Comparison of ENCODE assay signal across 1 cellular context in the genomic region with DNA sequence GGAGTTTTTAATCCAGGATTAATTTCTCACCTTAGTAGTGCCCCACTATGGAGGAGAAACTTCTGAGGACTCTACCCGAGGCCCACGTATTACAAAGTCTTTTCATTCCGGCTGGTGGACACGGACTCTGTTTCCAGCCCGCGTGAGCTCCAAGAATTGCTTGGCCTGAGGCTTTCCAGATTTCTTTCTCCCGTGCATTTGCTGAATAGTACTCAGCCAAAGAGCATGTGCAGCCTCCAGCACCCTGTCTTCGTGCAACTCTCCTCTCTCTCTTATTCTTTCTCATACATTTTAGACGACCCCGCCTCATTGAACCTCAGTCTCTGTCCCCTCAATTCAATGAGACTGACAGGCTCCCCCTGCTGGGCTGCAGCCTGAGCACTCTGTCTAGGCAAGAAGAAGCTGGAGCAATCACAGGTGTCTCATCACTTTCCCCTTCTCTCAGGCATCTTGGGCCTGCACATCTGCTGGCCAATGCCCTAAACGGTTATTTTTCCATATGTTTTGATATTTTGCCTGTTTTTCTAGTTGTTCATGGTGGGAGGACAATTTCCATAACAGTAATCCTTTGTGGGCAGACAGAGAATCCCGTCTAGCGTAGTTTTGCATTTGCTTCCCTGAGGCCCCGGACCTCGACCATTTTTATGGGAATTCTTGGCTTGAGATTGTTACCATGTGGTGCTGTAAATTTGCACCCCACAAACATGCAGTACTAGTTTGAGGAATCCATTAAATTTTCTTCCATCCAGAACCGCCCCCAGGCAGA.
TF ChIP-seq lines count a peak whose summit lies in the region.

No MANE protein-coding gene starts in this region.

TF ChIP-seq in GM23338, 12 proteins besides CTCF, POLR2A, EP300 and RAD21 (continued from another document):
- no peak for TF ChIP-seq POLR2AphosphoS5 (IDR thresholded peaks at IDR 0.05; ENCODE audit: low read depth)
- TF ChIP-seq CREB1 (CRISPR knock-in tag; IDR thresholded peaks at IDR 0.05; ENCODE audit: low read depth), result no peak
- TF ChIP-seq NANOG (IDR thresholded peaks at IDR 0.05; ENCODE audit: borderline replicate concordance), result no peak
- TF ChIP-seq EZH2phosphoT487 (IDR thresholded peaks at IDR 0.05; ENCODE audit: unreplicated experiment), result no peak
- TF ChIP-seq, protein P1, sequence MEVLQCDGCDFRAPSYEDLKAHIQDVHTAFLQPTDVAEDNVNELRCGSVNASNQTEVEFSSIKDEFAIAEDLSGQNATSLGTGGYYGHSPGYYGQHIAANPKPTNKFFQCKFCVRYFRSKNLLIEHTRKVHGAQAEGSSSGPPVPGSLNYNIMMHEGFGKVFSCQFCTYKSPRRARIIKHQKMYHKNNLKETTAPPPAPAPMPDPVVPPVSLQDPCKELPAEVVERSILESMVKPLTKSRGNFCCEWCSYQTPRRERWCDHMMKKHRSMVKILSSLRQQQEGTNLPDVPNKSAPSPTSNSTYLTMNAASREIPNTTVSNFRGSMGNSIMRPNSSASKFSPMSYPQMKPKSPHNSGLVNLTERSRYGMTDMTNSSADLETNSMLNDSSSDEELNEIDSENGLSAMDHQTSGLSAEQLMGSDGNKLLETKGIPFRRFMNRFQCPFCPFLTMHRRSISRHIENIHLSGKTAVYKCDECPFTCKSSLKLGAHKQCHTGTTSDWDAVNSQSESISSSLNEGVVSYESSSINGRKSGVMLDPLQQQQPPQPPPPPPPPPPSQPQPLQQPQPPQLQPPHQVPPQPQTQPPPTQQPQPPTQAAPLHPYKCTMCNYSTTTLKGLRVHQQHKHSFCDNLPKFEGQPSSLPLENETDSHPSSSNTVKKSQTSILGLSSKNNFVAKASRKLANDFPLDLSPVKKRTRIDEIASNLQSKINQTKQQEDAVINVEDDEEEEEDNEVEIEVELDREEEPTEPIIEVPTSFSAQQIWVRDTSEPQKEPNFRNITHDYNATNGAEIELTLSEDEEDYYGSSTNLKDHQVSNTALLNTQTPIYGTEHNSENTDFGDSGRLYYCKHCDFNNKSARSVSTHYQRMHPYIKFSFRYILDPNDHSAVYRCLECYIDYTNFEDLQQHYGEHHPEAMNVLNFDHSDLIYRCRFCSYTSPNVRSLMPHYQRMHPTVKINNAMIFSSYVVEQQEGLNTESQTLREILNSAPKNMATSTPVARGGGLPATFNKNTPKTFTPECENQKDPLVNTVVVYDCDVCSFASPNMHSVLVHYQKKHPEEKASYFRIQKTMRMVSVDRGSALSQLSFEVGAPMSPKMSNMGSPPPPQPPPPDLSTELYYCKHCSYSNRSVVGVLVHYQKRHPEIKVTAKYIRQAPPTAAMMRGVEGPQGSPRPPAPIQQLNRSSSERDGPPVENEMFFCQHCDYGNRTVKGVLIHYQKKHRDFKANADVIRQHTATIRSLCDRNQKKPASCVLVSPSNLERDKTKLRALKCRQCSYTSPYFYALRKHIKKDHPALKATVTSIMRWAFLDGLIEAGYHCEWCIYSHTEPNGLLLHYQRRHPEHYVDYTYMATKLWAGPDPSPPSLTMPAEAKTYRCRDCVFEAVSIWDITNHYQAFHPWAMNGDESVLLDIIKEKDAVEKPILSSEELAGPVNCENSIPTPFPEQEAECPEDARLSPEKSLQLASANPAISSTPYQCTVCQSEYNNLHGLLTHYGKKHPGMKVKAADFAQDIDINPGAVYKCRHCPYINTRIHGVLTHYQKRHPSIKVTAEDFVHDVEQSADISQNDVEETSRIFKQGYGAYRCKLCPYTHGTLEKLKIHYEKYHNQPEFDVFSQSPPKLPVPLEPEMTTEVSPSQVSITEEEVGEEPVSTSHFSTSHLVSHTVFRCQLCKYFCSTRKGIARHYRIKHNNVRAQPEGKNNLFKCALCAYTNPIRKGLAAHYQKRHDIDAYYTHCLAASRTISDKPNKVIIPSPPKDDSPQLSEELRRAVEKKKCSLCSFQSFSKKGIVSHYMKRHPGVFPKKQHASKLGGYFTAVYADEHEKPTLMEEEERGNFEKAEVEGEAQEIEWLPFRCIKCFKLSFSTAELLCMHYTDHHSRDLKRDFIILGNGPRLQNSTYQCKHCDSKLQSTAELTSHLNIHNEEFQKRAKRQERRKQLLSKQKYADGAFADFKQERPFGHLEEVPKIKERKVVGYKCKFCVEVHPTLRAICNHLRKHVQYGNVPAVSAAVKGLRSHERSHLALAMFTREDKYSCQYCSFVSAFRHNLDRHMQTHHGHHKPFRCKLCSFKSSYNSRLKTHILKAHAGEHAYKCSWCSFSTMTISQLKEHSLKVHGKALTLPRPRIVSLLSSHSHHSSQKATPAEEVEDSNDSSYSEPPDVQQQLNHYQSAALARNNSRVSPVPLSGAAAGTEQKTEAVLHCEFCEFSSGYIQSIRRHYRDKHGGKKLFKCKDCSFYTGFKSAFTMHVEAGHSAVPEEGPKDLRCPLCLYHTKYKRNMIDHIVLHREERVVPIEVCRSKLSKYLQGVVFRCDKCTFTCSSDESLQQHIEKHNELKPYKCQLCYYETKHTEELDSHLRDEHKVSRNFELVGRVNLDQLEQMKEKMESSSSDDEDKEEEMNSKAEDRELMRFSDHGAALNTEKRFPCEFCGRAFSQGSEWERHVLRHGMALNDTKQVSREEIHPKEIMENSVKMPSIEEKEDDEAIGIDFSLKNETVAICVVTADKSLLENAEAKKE (CRISPR knock-in tag; IDR thresholded peaks at IDR 0.05), result no peak
- TF ChIP-seq, protein P2, sequence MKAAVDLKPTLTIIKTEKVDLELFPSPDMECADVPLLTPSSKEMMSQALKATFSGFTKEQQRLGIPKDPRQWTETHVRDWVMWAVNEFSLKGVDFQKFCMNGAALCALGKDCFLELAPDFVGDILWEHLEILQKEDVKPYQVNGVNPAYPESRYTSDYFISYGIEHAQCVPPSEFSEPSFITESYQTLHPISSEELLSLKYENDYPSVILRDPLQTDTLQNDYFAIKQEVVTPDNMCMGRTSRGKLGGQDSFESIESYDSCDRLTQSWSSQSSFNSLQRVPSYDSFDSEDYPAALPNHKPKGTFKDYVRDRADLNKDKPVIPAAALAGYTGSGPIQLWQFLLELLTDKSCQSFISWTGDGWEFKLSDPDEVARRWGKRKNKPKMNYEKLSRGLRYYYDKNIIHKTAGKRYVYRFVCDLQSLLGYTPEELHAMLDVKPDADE (IDR thresholded peaks at IDR 0.05), result no peak
- TF ChIP-seq ZNF114 (CRISPR knock-in tag; IDR thresholded peaks at IDR 0.05), result no peak
- TF ChIP-seq STAT1 (IDR thresholded peaks at IDR 0.05; ENCODE audit: unreplicated experiment), result no peak
